Comparison of ENCODE assay signal across 9 cellular contexts in the genomic region with DNA sequence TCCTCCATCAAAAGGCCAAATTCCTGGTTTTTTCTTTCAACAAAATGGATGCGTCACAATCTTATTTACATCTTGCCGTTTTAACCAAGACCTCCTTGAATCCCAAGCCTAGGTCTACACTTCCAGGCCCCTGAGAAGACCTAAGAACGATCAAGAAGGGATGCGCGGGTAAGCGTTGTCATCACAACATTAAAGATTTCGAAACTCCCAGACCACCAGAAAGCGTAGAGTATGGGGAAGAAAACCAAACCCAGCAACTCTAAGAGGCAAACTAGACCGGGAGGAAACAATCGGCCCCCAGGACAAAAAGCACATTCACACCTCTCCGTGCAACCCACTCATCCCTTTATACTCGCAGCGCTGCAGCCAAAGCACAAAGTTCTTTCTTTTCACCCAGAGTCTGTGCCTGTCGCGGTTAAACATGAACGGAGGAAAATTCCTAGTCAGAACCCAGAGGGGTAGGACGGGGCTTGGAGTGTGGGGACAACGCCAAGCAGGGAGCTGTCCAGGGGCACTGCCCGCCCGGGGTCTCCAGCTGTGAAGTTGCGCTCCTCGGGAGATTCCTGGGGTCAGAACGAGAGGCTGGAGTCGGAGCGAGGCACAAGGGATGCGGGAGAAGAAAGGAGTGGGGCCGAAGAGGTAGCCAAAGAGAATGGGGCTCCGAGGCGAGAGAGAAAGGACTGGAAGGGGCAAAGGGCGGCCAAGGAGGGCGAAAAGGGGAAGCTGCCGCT. TPM values are rescaled to one million over a fixed set of nuclear protein-coding genes. Genes with fewer than 3 reads are reported as not detected.
DNase-seq lines count a peak whose midpoint lies in the region; ATAC-seq and TF ChIP-seq lines count a peak whose summit lies in the region.
"Had no signal": no experiment of that assay in that cellular context is flagged by ENCODE, and none has a peak within 500 bp of the region (broad histone marks: within the 10 kb centered on the region; RNA-seq: fewer than 3 reads in every experiment).

No MANE protein-coding gene starts in this region.

- H3K27me3 Mint-ChIP-seq in CD8-positive, alpha-beta memory T cell: no peaks in the 10 kb centered on the region
- H3K27me3 Mint-ChIP-seq in naive thymus-derived CD8-positive, alpha-beta T cell: peaks cover 0 to 2% (median 0%) of the 10 kb centered on the region in 5 donors

- peak overlapping the region; percentile 87 to 99 (median 93) for H3K4me3 Mint-ChIP-seq in CD8-positive, alpha-beta memory T cell
- peak overlapping the region; percentile 92 to 99 (median 96) for H3K4me3 Mint-ChIP-seq in naive thymus-derived CD8-positive, alpha-beta T cell

- no peaks in the 10 kb centered on the region for H3K36me3 ChIP-seq in CD8-positive, alpha-beta memory T cell (ENCODE audit: insufficient read depth, low read length)

- H3K9me3 Mint-ChIP-seq in CD8-positive, alpha-beta memory T cell: no peaks in the 10 kb centered on the region
- H3K9me3 Mint-ChIP-seq in naive thymus-derived CD8-positive, alpha-beta T cell: no peaks in the 10 kb centered on the region

- no peaks in the 10 kb centered on the region for H3K9me3 ChIP-seq in CD8-positive, alpha-beta memory T cell (ENCODE audit: low read length)

- no peak for TF ChIP-seq POLR2A in erythroblast (IDR thresholded peaks at IDR 0.05; ENCODE audit: low read length)

- peaks cover 49 to 66% (median 64%) of the 10 kb centered on the region in 3 donors for H3K4me1 Mint-ChIP-seq in CD8-positive, alpha-beta memory T cell
- peaks cover 30 to 68% (median 62%) of the 10 kb centered on the region in 4 donors for H3K4me1 Mint-ChIP-seq in naive thymus-derived CD8-positive, alpha-beta T cell

- H3K27ac ChIP-seq in CD8-positive, alpha-beta memory T cell (ENCODE audit: low read depth, low read length): peak overlapping the region; percentile 96

- H3K27me3 ChIP-seq in CD8-positive, alpha-beta memory T cell (ENCODE audit: insufficient read depth, low read length, poor library complexity, severe bottlenecking): no peaks in the 10 kb centered on the region

- no peak for DNase-seq in CD8-positive, alpha-beta memory T cell
- peak; percentile 41 for DNase-seq in HCEC 1CT
- DNase-seq in SW480 (ENCODE audit: low spot score): peak; percentile 46
- peak; percentile 49 to 72 for DNase-seq in erythroblast (lab: John Stamatoyannopoulos, UW)
- DNase-seq in naive thymus-derived CD8-positive, alpha-beta T cell: peak in 3 of 10 donors; percentile 20 to 65 (median 32)
- no peak for DNase-seq in DMS79 (lab: John Stamatoyannopoulos, UW)
- no peak for DNase-seq in NCI-H774 (lab: John Stamatoyannopoulos, UW)

- H3K4me3 ChIP-seq in CD8-positive, alpha-beta memory T cell (ENCODE audit: low read length): peak overlapping the region; percentile 93

- peak overlapping the region; percentile 91 to 99 (median 98) for H3K27ac Mint-ChIP-seq in CD8-positive, alpha-beta memory T cell
- peak overlapping the region; percentile 91 to 100 (median 99) for H3K27ac Mint-ChIP-seq in naive thymus-derived CD8-positive, alpha-beta T cell

- H3K36me3 Mint-ChIP-seq in CD8-positive, alpha-beta memory T cell: peaks cover 6 to 37% (median 6%) of the 10 kb centered on the region in 3 donors
- H3K36me3 Mint-ChIP-seq in naive thymus-derived CD8-positive, alpha-beta T cell: peaks cover 0 to 27% (median 7%) of the 10 kb centered on the region in 3 donors

- POLR2A ChIA-PET in CD8-positive, alpha-beta memory T cell (lab: Charles Lee): interaction anchor here (0.6 to 1.2 kb wide), 4 partner anchors 9 to 435 kb away, joined by 3 to 4 read pairs (median 3); no protein-coding TSS in a partner anchor
- POLR2A ChIA-PET in naive thymus-derived CD8-positive, alpha-beta T cell (lab: Charles Lee): interaction anchor here (0.6 to 2.0 kb wide), 9 partner anchors 9 to 752 kb away, joined by 3 to 8 read pairs (median 5); partner anchors contain the start of genes FITM2, SERINC3, SRSF6 and TTPAL

- H3K4me1 ChIP-seq in CD8-positive, alpha-beta memory T cell (ENCODE audit: insufficient read depth, low read length): peaks cover 48% of the 10 kb centered on the region

- CTCF ChIA-PET in CD8-positive, alpha-beta memory T cell (lab: Charles Lee): interaction anchor here (0.6 to 3.0 kb wide), 4 partner anchors 9 to 101 kb away, joined by 3 to 13 read pairs (median 6); partner anchors contain the start of gene FITM2

- ATAC-seq in naive thymus-derived CD8-positive, alpha-beta T cell: no peak
- ATAC-seq in HG03571 (IDR thresholded peaks at IDR 0.05; ENCODE audit: unreplicated experiment): no peak

RNA-seq across cellular contexts. Expression of gene OSER1, which starts 0.7 kb away (rescaled TPM):
- 10 to 100 TPM; 24.8 to 25.7 TPM for total RNA-seq in CD8-positive, alpha-beta memory T cell
- polyA plus RNA-seq in CD8-positive, alpha-beta memory T cell: 35.1 TPM
- 10 to 100 TPM; 46.4 to 47.3 TPM for total RNA-seq in naive thymus-derived CD8-positive, alpha-beta T cell
- 10 to 100 TPM; 27.7 to 38.8 (median 37.7) TPM for polyA plus RNA-seq in naive thymus-derived CD8-positive, alpha-beta T cell

RNA-seq across cellular contexts. Expression of gene JPH2, which starts 22.9 kb away (rescaled TPM):
- total RNA-seq in CD8-positive, alpha-beta memory T cell: not detected
- polyA plus RNA-seq in CD8-positive, alpha-beta memory T cell: not detected
- total RNA-seq in naive thymus-derived CD8-positive, alpha-beta T cell: not detected
- polyA plus RNA-seq in naive thymus-derived CD8-positive, alpha-beta T cell: not detected
- total RNA-seq: T-helper 2 cell treated with Interferon-gamma antibody and Interleukin-4, amounts not matched to agents 100 ng/mL and 5 ng/mL, for 36 hours had no signal

RNA-seq across cellular contexts. Expression of gene GDAP1L1, which starts 37.3 kb away (rescaled TPM):
- not detected for total RNA-seq in CD8-positive, alpha-beta memory T cell
- not detected for polyA plus RNA-seq in CD8-positive, alpha-beta memory T cell
- not detected for total RNA-seq in naive thymus-derived CD8-positive, alpha-beta T cell
- polyA plus RNA-seq in naive thymus-derived CD8-positive, alpha-beta T cell: not detected
- total RNA-seq: T-helper 2 cell treated with Interferon-gamma antibody and Interleukin-4, amounts not matched to agents 100 ng/mL and 5 ng/mL, for 36 hours had no signal

Comparison
In these comparisons a context has a peak if more than half of its experiments do, and no peak if none do; other contexts are left out.
1. DNase-seq: peak in HCEC 1CT (single experiment), SW480 (single experiment) and erythroblast (2 of 2); none in CD8-positive, alpha-beta memory T cell (0 of 5), DMS79 (single experiment) and NCI-H774 (single experiment).